10 cellular contexts compared by ENCODE assay signal in genomic region chr18:9782073-9782857, GRCh38.
DNase-seq lines count a peak whose midpoint lies in the region; ATAC-seq and TF ChIP-seq lines count a peak whose summit lies in the region.
"Had no signal": no experiment of that assay in that cellular context is flagged by ENCODE, and none has a peak within 500 bp of the region (broad histone marks: within the 10 kb centered on the region; RNA-seq: fewer than 3 reads in every experiment).

No MANE protein-coding gene starts in this region.

- H3K27ac ChIP-seq in HCT116 (ENCODE audit: low read depth, low read length) (0 out of 2 replicates have a peak overlapping the region, but pooled peaks have one; percentile 1), fibroblast of lung (ENCODE audit: insufficient read depth, low read length) (no peak overlapping the region), skin epidermis (peak overlapping the region in 12 of 21 experiments; percentile 2 to 74 (median 32))
- H3K27ac ChIP-seq: VCaP had no signal

- no peak for TF ChIP-seq CTCF in HCT116 (IDR thresholded peaks at IDR 0.05 in 2 of 3, conservative IDR thresholded peaks at IDR 0.05 in 1 of 3; ENCODE audit: borderline replicate concordance in 1 of 3, insufficient read depth in 1 of 3, low read depth in 2 of 3, low read length in 2 of 3)
- TF ChIP-seq CTCF in fibroblast of lung (conservative IDR thresholded peaks at IDR 0.05 in 1 of 2, IDR thresholded peaks at IDR 0.05 in 1 of 2; ENCODE audit: low read depth in 1 of 2, low read length in 2 of 2) = no peak

- no peaks in the 10 kb centered on the region for H3K9me2 ChIP-seq in HCT116 (ENCODE audit: insufficient read depth)

- TF ChIP-seq RAD21 in HCT116 (IDR thresholded peaks at IDR 0.05; ENCODE audit: low read depth) = no peak; the same call in 1 of the 2 replicates

- no peaks in the 10 kb centered on the region for H3K4me1 Mint-ChIP-seq in T-cell

- peak; percentile 76 for ATAC-seq in HCT116
- ATAC-seq in T-cell (replicated peaks in 1 of 4) = no peak

- H3K79me2 ChIP-seq in HCT116 (ENCODE audit: insufficient read depth, low read length) (no peaks in the 10 kb centered on the region), fibroblast of lung (ENCODE audit: control insufficient read depth, insufficient read depth, low read length) (no peaks in the 10 kb centered on the region)

- H3K27me3 ChIP-seq in HCT116 (ENCODE audit: insufficient read depth, low read length) (no peaks in the 10 kb centered on the region), fibroblast of lung (ENCODE audit: control insufficient read depth, insufficient read depth, low read length) (no peaks in the 10 kb centered on the region)

- intact Hi-C loops in HCT116 (cut with micrococcal nuclease) = no loop called here

- RAD21 ChIA-PET in HCT116 (lab: Charles Lee; ENCODE audit: low non-redundant PET in 1 of 2, low total read pairs in 2 of 2, uncharacterized antibody in 2 of 2, unreplicated experiment in 2 of 2) = no interaction called here

- CTCF ChIA-PET in HCT116 (lab: Charles Lee) (no interaction called here), T-cell (lab: Charles Lee) (no interaction called here)

- DNase-seq in HCT116 (ENCODE audit: low read depth, low spot score) (no peak), SIG-M5 (lab: John Stamatoyannopoulos, UW) (peak; percentile 81), fibroblast of lung (ENCODE audit: low read depth in 2 of 2) (peak; percentile 96), NCI-H187 (lab: John Stamatoyannopoulos, UW) (no peak), T-cell (no peak), NCI-H1105 treated with DMSO at 0.1 percent for 48 hours (lab: John Stamatoyannopoulos, UW) (no peak), activated gamma-delta T cell treated with Interleukin-2 at 50 U/mL for 16 hours (no peak)
- DNase-seq: NCI-H1436 treated with DMSO at 0.1 percent for 48 hours had no signal

- H3K9ac ChIP-seq in HCT116 (ENCODE audit: low read length) = 0 out of 2 replicates have a peak overlapping the region, but pooled peaks have one; percentile 28
- H3K9ac ChIP-seq in fibroblast of lung (ENCODE audit: insufficient read depth, low read length) = no peak overlapping the region

- H3K36me3 Mint-ChIP-seq in T-cell = no peaks in the 10 kb centered on the region

- POLR2A ChIA-PET in HCT116 (lab: Charles Lee) = no interaction called here
- POLR2A ChIA-PET in T-cell (lab: Charles Lee) = no interaction called here

- no TSS peak for BruUV-seq in HCT116 (replicated peaks; lab: Mats Ljungman, UMichigan)

- H3K4me3 Mint-ChIP-seq in T-cell = no peak overlapping the region

- H3K36me3 ChIP-seq in HCT116 (ENCODE audit: control insufficient read depth in 1 of 2, insufficient read depth in 2 of 2, low read length in 2 of 2) (no peaks in the 10 kb centered on the region), fibroblast of lung (ENCODE audit: control insufficient read depth, insufficient read depth, low read length) (no peaks in the 10 kb centered on the region)

- H3K4me1 ChIP-seq in HCT116 (ENCODE audit: control insufficient read depth in 1 of 2, insufficient read depth in 2 of 2, low read length in 2 of 2) = peaks cover 35 to 37% of the 10 kb centered on the region in 2 experiments
- H3K4me1 ChIP-seq in fibroblast of lung (ENCODE audit: control insufficient read depth, extremely low read depth, insufficient read depth, low read length) = peaks cover 4% of the 10 kb centered on the region

- TF ChIP-seq POLR2A in HCT116 (IDR thresholded peaks at IDR 0.05; ENCODE audit: borderline replicate concordance, extremely low read depth, insufficient read depth, insufficient read length) = no peak

- H3K27ac Mint-ChIP-seq in T-cell = no peak overlapping the region

- H3K9me3 ChIP-seq in HCT116 (ENCODE audit: control insufficient read depth in 1 of 2, insufficient read depth in 1 of 2, low read depth in 1 of 2, low read length in 2 of 2) (no peaks in the 10 kb centered on the region), fibroblast of lung (ENCODE audit: control insufficient read depth, insufficient read depth, low read depth, low read length) (no peaks in the 10 kb centered on the region)

- peaks cover 7 to 27% of the 10 kb centered on the region in 2 donors for H3K27me3 Mint-ChIP-seq in T-cell

- peak overlapping the region in 1 of 2 experiments; percentile 29; a peak in 1 of 4 replicates for H3K4me3 ChIP-seq in HCT116 (replicated peaks in 1 of 2; ENCODE audit: low read depth in 1 of 2, low read length in 2 of 2)
- H3K4me3 ChIP-seq in fibroblast of lung (replicated peaks in 1 of 4; ENCODE audit: control extremely low read depth in 1 of 4, insufficient read depth in 1 of 4, low read depth in 3 of 4, low read length in 4 of 4) = no peak overlapping the region
- no peak overlapping the region for H3K4me3 ChIP-seq in skin epidermis

- no peaks in the 10 kb centered on the region for H3K9me3 Mint-ChIP-seq in T-cell

- H3K4me2 ChIP-seq in HCT116 (ENCODE audit: low read length) = peak overlapping the region; percentile 68
- no peak overlapping the region for H3K4me2 ChIP-seq in fibroblast of lung (ENCODE audit: extremely low read depth, insufficient read depth, low read length)

- H4K20me1 ChIP-seq in HCT116 (ENCODE audit: insufficient read depth) (no peaks in the 10 kb centered on the region), fibroblast of lung (ENCODE audit: control insufficient read depth, extremely low read depth, insufficient read depth, low read length) (no peaks in the 10 kb centered on the region)

- no peak overlapping the region for H2AFZ ChIP-seq in HCT116 (ENCODE audit: low read depth, low read length, poor library complexity, severe bottlenecking)
- no peak overlapping the region for H2AFZ ChIP-seq in fibroblast of lung (ENCODE audit: low read length)

TF ChIP-seq in HCT116, 20 proteins besides CTCF, POLR2A, EP300 and RAD21:
- TF ChIP-seq FOSL1 (IDR thresholded peaks at IDR 0.05; ENCODE audit: low read depth) = peak; percentile 56
- TF ChIP-seq EZH2 (IDR thresholded peaks at IDR 0.05) = no peak
- TF ChIP-seq SP1 (IDR thresholded peaks at IDR 0.05; ENCODE audit: low read depth) = peak; percentile 51
- TF ChIP-seq JUND (IDR thresholded peaks at IDR 0.05) = peak; percentile 39
- no peak for TF ChIP-seq ATF3 (IDR thresholded peaks at IDR 0.05)
- no peak for TF ChIP-seq POLR2AphosphoS5 (IDR thresholded peaks at IDR 0.05; ENCODE audit: low read depth, low read length)
- TF ChIP-seq ELF1 (IDR thresholded peaks at IDR 0.05; ENCODE audit: borderline replicate concordance, low read depth) = no peak
- peak; percentile 86 for TF ChIP-seq CEBPB (IDR thresholded peaks at IDR 0.05; ENCODE audit: low read depth)
- peak; percentile 32 for TF ChIP-seq TCF7L2 (IDR thresholded peaks at IDR 0.05; ENCODE audit: borderline replicate concordance, extremely low read depth, insufficient read depth, insufficient read length)

Comparison
In these comparisons a context has a peak if more than half of its experiments do, and no peak if none do; other contexts are left out.
1. DNase-seq: peak in SIG-M5 (single experiment) and fibroblast of lung (2 of 2); none in HCT116 (single experiment), NCI-H187 (0 of 2), T-cell (0 of 34), NCI-H1105 treated with DMSO at 0.1 percent for 48 hours (single experiment) and activated gamma-delta T cell treated with Interleukin-2 at 50 U/mL for 16 hours (single experiment).